19 cellular contexts compared by ENCODE assay signal in the genomic region with DNA sequence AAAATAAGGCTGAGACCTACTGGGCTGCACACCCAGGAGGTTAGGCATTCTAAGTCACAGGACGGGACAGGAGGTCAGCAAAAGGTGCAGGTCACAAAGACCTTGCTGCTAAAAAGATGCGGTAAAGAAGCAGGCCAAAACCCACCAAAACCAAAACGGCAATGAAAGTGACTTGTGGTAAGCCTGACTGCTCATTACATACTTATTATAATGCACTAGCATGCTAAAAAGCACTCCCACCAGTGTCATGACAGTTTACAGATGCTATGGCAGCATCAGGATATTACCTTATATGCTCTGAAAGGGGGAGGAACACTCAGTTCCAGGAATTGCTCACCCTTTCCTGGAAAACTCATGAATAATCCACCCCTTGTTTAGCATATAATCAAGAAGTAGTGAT. TPM values are rescaled to one million over a fixed set of nuclear protein-coding genes. Genes with fewer than 3 reads are reported as not detected.
"Had no signal": no experiment of that assay in that cellular context is flagged by ENCODE, and none has a peak within 500 bp of the region (broad histone marks: within the 10 kb centered on the region; RNA-seq: fewer than 3 reads in every experiment).

No MANE protein-coding gene starts in this region.

- H3K4me3 ChIP-seq: body of pancreas, gastroesophageal sphincter, thyroid gland had no signal

- H2AFZ ChIP-seq: parathyroid adenoma had no signal

- H3K9ac ChIP-seq: parathyroid adenoma had no signal

- H3K9me3 ChIP-seq: body of pancreas, gastroesophageal sphincter, thyroid gland had no signal

- ATAC-seq: body of pancreas; gastroesophageal sphincter; left cardiac atrium; right cardiac atrium; stimulated activated naive CD8-positive, alpha-beta T cell treated with anti-CD3 and anti-CD28 coated beads, Interleukin-15, Interleukin-2, amounts not matched to agents 100 U/mL and 50 U/mL, for 24 hours had no signal

- DNase-seq: activated CD4-positive, alpha-beta memory T cell treated with anti-CD3 and anti-CD28 coated beads for 36 hours; activated CD4-positive, alpha-beta T cell treated with anti-CD3 and anti-CD28 coated beads for 48 hours; activated naive CD4-positive, alpha-beta T cell treated with Interleukin-2 at 50 U/mL for 16 hours; activated naive CD8-positive, alpha-beta T cell treated with anti-CD3 and anti-CD28 coated beads, Interleukin-2, amount 10 ng/mL, durations not matched to agents 7 days and 5 days; activated T-cell treated with anti-CD3 and anti-CD28 coated beads, Interleukin-2, amount 50 U/mL, for 48 hours; amniotic stem cell; body of pancreas; head of caudate nucleus; left cardiac atrium; right cardiac atrium; stimulated activated CD4-positive, alpha-beta T cell treated with anti-CD3 and anti-CD28 coated beads, Interleukin-12 subunit alpha, Interleukin-12 subunit beta, amount 100 ng/mL, for 4 hours; stimulated activated CD4-positive, alpha-beta T cell treated with anti-CD3 and anti-CD28 coated beads, Interleukin-4, amount 100 ng/mL, for 4 hours; stimulated activated naive CD8-positive, alpha-beta T cell treated with anti-CD3 and anti-CD28 coated beads, Interleukin-15, Interleukin-2, amounts not matched to agents 100 U/mL and 50 U/mL, for 24 hours; substantia nigra; thyroid gland had no signal

- H3K27ac ChIP-seq: body of pancreas, epithelial cell of prostate, gastroesophageal sphincter, parathyroid adenoma, thyroid gland had no signal

- H3K79me2 ChIP-seq: parathyroid adenoma had no signal

- H3K36me3 ChIP-seq: gastroesophageal sphincter, thyroid gland had no signal

- H3K4me1 ChIP-seq: gastroesophageal sphincter, parathyroid adenoma, thyroid gland had no signal

- H3K27me3 ChIP-seq: body of pancreas, gastroesophageal sphincter, thyroid gland had no signal

RNA-seq across cellular contexts. Expression of gene SLC5A12, which starts 45.1 kb away (rescaled TPM):
- polyA plus RNA-seq: urinary bladder had no signal
